Comparison of ENCODE assay signal across 24 cellular contexts in genomic region chr11:92632510-92632909, GRCh38.
DNase-seq lines count a peak whose midpoint lies in the region; ATAC-seq, FAIRE-seq and TF ChIP-seq lines count a peak whose summit lies in the region.
"Had no signal": no experiment of that assay in that cellular context is flagged by ENCODE, and none has a peak within 500 bp of the region (broad histone marks: within the 10 kb centered on the region; RNA-seq: fewer than 3 reads in every experiment).

No MANE protein-coding gene starts in this region.

- H3K4me3 ChIP-seq in GM23338 (no peak overlapping the region), H1 (ENCODE audit: extremely low read depth in 1 of 4, insufficient read depth in 2 of 4, low read depth in 3 of 4, low read length in 4 of 4) (no peak overlapping the region), neural progenitor cell (no peak overlapping the region), MG63 (no peak overlapping the region)
- H3K4me3 ChIP-seq: A549 had no signal

- H3K4me2 ChIP-seq in GM23338 = no peak overlapping the region
- no peak overlapping the region for H3K4me2 ChIP-seq in H1 (ENCODE audit: insufficient read depth in 1 of 2, low read depth in 2 of 2, low read length in 2 of 2)
- H3K4me2 ChIP-seq in neural progenitor cell = no peak overlapping the region
- H3K4me2 ChIP-seq: A549 had no signal

- no peaks in the 10 kb centered on the region for H3F3A ChIP-seq in GM23338 (replicated peaks; ENCODE audit: low read depth)
- no peaks in the 10 kb centered on the region for H3F3A ChIP-seq in neural progenitor cell (ENCODE audit: low read depth)

- H3K79me2 ChIP-seq in GM23338 (replicated peaks; ENCODE audit: insufficient read depth) = no peaks in the 10 kb centered on the region
- H3K79me2 ChIP-seq in H1 (ENCODE audit: control insufficient read depth in 1 of 2, insufficient read depth in 2 of 2, low read length in 2 of 2) = no peaks in the 10 kb centered on the region
- H3K79me2 ChIP-seq in neural progenitor cell (ENCODE audit: low read depth) = no peaks in the 10 kb centered on the region

- POLR2A ChIA-PET in H1 (lab: Charles Lee; ENCODE audit: partially characterized antibody) = interaction anchor here (0.7 kb wide), 1 partner anchor 39 kb away, joined by 3 read pairs; no protein-coding TSS in a partner anchor

- H3K4me3 Mint-ChIP-seq in GM23338 = no peak overlapping the region
- H3K4me3 Mint-ChIP-seq in neural progenitor cell = no peak overlapping the region
- H3K4me3 Mint-ChIP-seq: B cell, CD14-positive monocyte had no signal

- peaks cover 2% of the 10 kb centered on the region for H4K20me1 ChIP-seq in GM23338 (replicated peaks; ENCODE audit: insufficient read depth)
- H4K20me1 ChIP-seq in H1 (replicated peaks in 1 of 2; ENCODE audit: control insufficient read depth in 1 of 2, insufficient read depth in 2 of 2, low read length in 2 of 2) = peaks cover 0 to 2% of the 10 kb centered on the region in 2 experiments
- no peaks in the 10 kb centered on the region for H4K20me1 ChIP-seq in neural progenitor cell (ENCODE audit: low read depth)

- H2BK20ac ChIP-seq in H1 (ENCODE audit: low read length) = no peak overlapping the region

- H3K36me3 ChIP-seq in GM23338 (ENCODE audit: insufficient read depth) = no peaks in the 10 kb centered on the region
- no peaks in the 10 kb centered on the region for H3K36me3 ChIP-seq in H1 (ENCODE audit: control insufficient read depth in 2 of 4, insufficient read depth in 4 of 4, low read length in 3 of 4)
- no peaks in the 10 kb centered on the region for H3K36me3 ChIP-seq in neural progenitor cell
- H3K36me3 ChIP-seq in MG63 = no peaks in the 10 kb centered on the region

- DNase-seq in GM23338 (ENCODE audit: low spot score) = peak; percentile 41
- DNase-seq in H1 (ENCODE audit: low read depth in 1 of 2, low spot score in 2 of 2) = no peak
- peak; percentile 57 for DNase-seq in kidney tubule cell (ENCODE audit: low spot score)
- no peak for DNase-seq in neural progenitor cell (ENCODE audit: low spot score)
- DNase-seq in medulla oblongata (ENCODE audit: extremely low spot score) = no peak
- DNase-seq in EL = no peak
- no peak for DNase-seq in MG63
- DNase-seq: DMS79 treated with DMSO at 0.1 percent for 48 hours; GOT3; Kasumi-1; NCI-H1092; NCI-H1436; NCI-H1930; NCI-H2227 treated with DMSO at 0.1 percent for 48 hours; NCI-H510A; NCI-H748 treated with DMSO at 0.1 percent for 48 hours; NK-92 treated with Interleukin-12 subunit alpha and Interleukin-12 subunit beta, amount 100 ng/mL, for 24 hours had no signal

- peak; percentile 76 for ATAC-seq in GM23338
- ATAC-seq in GM21528 (IDR thresholded peaks at IDR 0.05; ENCODE audit: low FRiP score, unreplicated experiment) = no peak
- ATAC-seq: A549, Panc1, SK-N-SH treated with all-trans-retinoic acid at 6 μM for 48 hours had no signal

- no peak overlapping the region for H3K14ac ChIP-seq in H1 (ENCODE audit: insufficient read length)

- TF ChIP-seq CTCF in GM23338 (conservative IDR thresholded peaks at IDR 0.05; ENCODE audit: low read depth in 2 of 2) (no peak), H1 (IDR thresholded peaks at IDR 0.05; ENCODE audit: control extremely low read depth in 1 of 3, insufficient read depth in 1 of 3, low read depth in 1 of 3, low read length in 3 of 3) (no peak), neural progenitor cell (IDR thresholded peaks at IDR 0.05) (no peak)

- peaks cover 7% of the 10 kb centered on the region; the same call in 1 of the 2 replicates for H3K4me1 ChIP-seq in GM23338 (ENCODE audit: insufficient read depth)
- H3K4me1 ChIP-seq in H1 (replicated peaks in 1 of 4; ENCODE audit: control insufficient read depth in 3 of 4, insufficient read depth in 4 of 4, low read length in 3 of 4) = no peaks in the 10 kb centered on the region; a peak in 2 of 7 replicates
- peaks cover 6% of the 10 kb centered on the region for H3K4me1 ChIP-seq in neural progenitor cell
- H3K4me1 ChIP-seq: A549 had no signal

- no peak for TF ChIP-seq RAD21 in H1 (IDR thresholded peaks at IDR 0.05 in 1 of 2, conservative IDR thresholded peaks at IDR 0.05 in 1 of 2; ENCODE audit: low read depth in 2 of 2, low read length in 2 of 2)

- no peak for TF ChIP-seq POLR2A in H1 (IDR thresholded peaks at IDR 0.05; ENCODE audit: control extremely low read depth in 1 of 2, low read depth in 2 of 2, low read length in 2 of 2)

- H3K4me1 Mint-ChIP-seq in GM23338 (peaks cover 21% of the 10 kb centered on the region), neural progenitor cell (peaks cover 47% of the 10 kb centered on the region)
- H3K4me1 Mint-ChIP-seq: B cell, CD14-positive monocyte had no signal

- H2BK120ac ChIP-seq in H1 (replicated peaks; ENCODE audit: low read depth, low read length) = no peak overlapping the region

- no peak overlapping the region for H4K5ac ChIP-seq in H1 (ENCODE audit: insufficient read length, low read depth, low read length)

- no peak overlapping the region for H3K4ac ChIP-seq in H1 (replicated peaks; ENCODE audit: insufficient read length, low read depth, low read length)

- no peak overlapping the region for H2AK5ac ChIP-seq in H1 (ENCODE audit: low read depth, low read length)

- H2BK15ac ChIP-seq in H1 (ENCODE audit: low read length) = no peak overlapping the region

- no peaks in the 10 kb centered on the region; the same call in 1 of the 2 replicates for H3K9me2 ChIP-seq in GM23338 (ENCODE audit: insufficient read depth)

- no peak overlapping the region for H3K18ac ChIP-seq in H1 (ENCODE audit: extremely low read depth, low read length)

- no peaks in the 10 kb centered on the region for H3K23me2 ChIP-seq in H1 (ENCODE audit: low read depth, low read length)

- H2AFZ ChIP-seq in GM23338 (no peak overlapping the region), H1 (ENCODE audit: low read length) (no peak overlapping the region), neural progenitor cell (replicated peaks) (no peak overlapping the region)

- H3K79me1 ChIP-seq in H1 (ENCODE audit: low read depth, low read length) = no peaks in the 10 kb centered on the region

- H2BK12ac ChIP-seq in H1 (ENCODE audit: low read depth, low read length) = no peak overlapping the region

- H3K9ac ChIP-seq in H1 (replicated peaks in 1 of 4; ENCODE audit: extremely low read depth in 1 of 4, low read depth in 3 of 4, low read length in 3 of 4) = no peak overlapping the region
- no peak overlapping the region for H3K9ac ChIP-seq in neural progenitor cell

- no peak for TF ChIP-seq EP300 in H1 (IDR thresholded peaks at IDR 0.05; ENCODE audit: borderline replicate concordance in 1 of 2, low read depth in 2 of 2, low read length in 2 of 2)

- H4K91ac ChIP-seq in H1 (replicated peaks; ENCODE audit: insufficient read length, low read length) = no peak overlapping the region

- peak overlapping the region; percentile 6; the same call in 1 of the 2 replicates for H3K27ac ChIP-seq in GM23338 (ENCODE audit: low read depth)
- no peak overlapping the region for H3K27ac ChIP-seq in H1 (ENCODE audit: low read depth, low read length)
- H3K27ac ChIP-seq in neural progenitor cell = no peak overlapping the region
- H3K27ac ChIP-seq: A549 had no signal

- H3K23ac ChIP-seq in H1 (ENCODE audit: insufficient read length) = no peak overlapping the region

- H3K27me3 Mint-ChIP-seq in GM23338 (ENCODE audit: insufficient read depth, low read depth, poor library complexity) (peaks cover 5% of the 10 kb centered on the region), neural progenitor cell (ENCODE audit: insufficient read depth, low read depth) (no peaks in the 10 kb centered on the region)
- H3K27me3 Mint-ChIP-seq: B cell had no signal

- H4K8ac ChIP-seq in H1 (ENCODE audit: extremely low read depth, insufficient read depth, low read length) = no peak overlapping the region

- no peak overlapping the region for H2BK5ac ChIP-seq in H1 (ENCODE audit: low read depth, low read length)

- H3K36me3 Mint-ChIP-seq in GM23338 (ENCODE audit: low read depth) (peaks cover 3% of the 10 kb centered on the region; the same call in 1 of the 3 replicates), neural progenitor cell (peaks cover 4% of the 10 kb centered on the region)
- H3K36me3 Mint-ChIP-seq: CD14-positive monocyte had no signal

- CTCF ChIA-PET in H1 (lab: Charles Lee; ENCODE audit: partially characterized antibody) = no interaction called here

- H3K9me3 ChIP-seq in H1 (ENCODE audit: insufficient read depth in 2 of 2, low read depth in 1 of 2, low read length in 1 of 2) (no peaks in the 10 kb centered on the region), neural progenitor cell (ENCODE audit: low read depth) (no peaks in the 10 kb centered on the region), MG63 (no peaks in the 10 kb centered on the region)
- H3K9me3 ChIP-seq: A549 had no signal

- WGBS in H1 (ENCODE audit: extremely low coverage in 1 of 2, insufficient coverage in 1 of 2, insufficient read length in 1 of 2, insufficient replicate concordance in 2 of 2, low coverage in 1 of 2, low lambda C conversion rate in 2 of 2, missing lambda C conversion rate in 1 of 2), 2 experiments = 87% methylated on average over 2 of the region's 2 CpGs; no CpG with 5 or more reads in 1 of the 2 experiments

- no peaks in the 10 kb centered on the region for H3K27me3 ChIP-seq in GM23338 (ENCODE audit: insufficient read depth)
- H3K27me3 ChIP-seq in H1 (replicated peaks in 1 of 4; ENCODE audit: control insufficient read depth in 3 of 4, extremely low read depth in 1 of 4, insufficient read depth in 3 of 4, low read length in 3 of 4) = no peaks in the 10 kb centered on the region
- no peaks in the 10 kb centered on the region for H3K27me3 ChIP-seq in neural progenitor cell
- H3K27me3 ChIP-seq in MG63 = no peaks in the 10 kb centered on the region

- peak; percentile 24 for FAIRE-seq in H1 (lab: Jason Lieb, UNC)
- FAIRE-seq: A549, GM12891 had no signal

- H3K27ac Mint-ChIP-seq in GM23338 (peak overlapping the region; percentile 17; the same call in 1 of the 2 replicates), neural progenitor cell (peak overlapping the region; percentile 35)
- H3K27ac Mint-ChIP-seq: B cell, CD14-positive monocyte had no signal

- H3K56ac ChIP-seq in H1 (replicated peaks; ENCODE audit: insufficient read length, low read depth, low read length) = no peak overlapping the region

- no peaks in the 10 kb centered on the region for H3K9me3 Mint-ChIP-seq in GM23338
- no peaks in the 10 kb centered on the region for H3K9me3 Mint-ChIP-seq in neural progenitor cell

TF ChIP-seq in H1, 55 proteins besides CTCF, POLR2A, EP300 and RAD21:
- TF ChIP-seq SUZ12 (IDR thresholded peaks at IDR 0.05; ENCODE audit: low read length) (no peak), TEAD4 (IDR thresholded peaks at IDR 0.05; ENCODE audit: low read depth, low read length) (0 out of 2 replicates have a peak, but pooled peaks have one; percentile 21)

Comparison
In these comparisons a context has a peak if more than half of its experiments do, and no peak if none do; other contexts are left out.
1. DNase-seq: peak in GM23338 (single experiment) and kidney tubule cell (single experiment); none in H1 (0 of 2), neural progenitor cell (single experiment), medulla oblongata (single experiment), EL (single experiment) and MG63 (single experiment).